ENCODE assay signal across 1 cellular context in the genomic region with DNA sequence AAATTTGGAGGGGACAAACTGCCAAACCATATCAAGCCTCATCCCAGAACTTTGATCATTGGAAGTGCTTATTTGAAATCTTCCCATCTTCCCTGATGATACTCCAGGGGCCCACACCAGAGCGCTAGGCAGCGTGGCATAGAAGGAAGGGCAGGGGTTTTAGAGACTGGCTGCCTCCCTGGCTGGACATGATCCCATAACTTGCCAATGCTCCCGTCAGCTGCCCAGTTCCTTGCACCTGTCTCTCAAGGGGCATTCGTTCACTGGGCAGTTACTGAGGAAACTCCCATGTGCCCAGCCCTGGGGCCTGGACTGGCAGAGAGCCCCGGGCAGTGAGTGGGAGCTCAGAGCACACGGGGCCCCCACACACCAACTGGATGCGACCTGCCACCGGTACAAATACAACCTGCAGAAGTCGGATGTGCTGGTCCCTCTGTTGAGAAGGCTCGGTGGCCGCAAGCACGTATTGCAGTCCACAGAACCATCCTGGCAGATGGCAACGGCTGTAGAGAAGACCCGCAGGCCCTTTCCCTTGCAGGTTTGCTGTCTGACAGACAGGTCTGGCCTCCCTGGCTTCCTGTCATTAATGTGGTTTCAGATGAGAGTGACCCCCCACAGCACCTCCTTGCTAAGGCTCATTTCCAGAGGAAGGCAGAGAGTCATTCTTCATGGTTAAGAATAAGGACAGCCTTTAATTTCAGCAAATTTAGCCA.
TF ChIP-seq lines count a peak whose summit lies in the region.

No MANE protein-coding gene starts in this region.

TF ChIP-seq in WTC11, 78 proteins besides CTCF, POLR2A, EP300 and RAD21 (continued from another document):
- no peak for TF ChIP-seq MXD4 (CRISPR knock-in tag; IDR thresholded peaks at IDR 0.05; ENCODE audit: borderline replicate concordance)
